ENCODE assay signal across 8 cellular contexts in genomic region chr10:128210215-128211063, GRCh38.
DNase-seq lines count a peak whose midpoint lies in the region; ATAC-seq and TF ChIP-seq lines count a peak whose summit lies in the region.

No MANE protein-coding gene starts in this region.

- H3K36me3 Mint-ChIP-seq in activated naive CD8-positive, alpha-beta T cell treated with anti-CD3 and anti-CD28 coated beads, Interleukin-2, amount 10 ng/mL, durations not matched to agents 7 days and 5 days, result no peaks in the 10 kb centered on the region

- H3K27me3 Mint-ChIP-seq in activated naive CD8-positive, alpha-beta T cell treated with anti-CD3 and anti-CD28 coated beads, Interleukin-2, amount 10 ng/mL, durations not matched to agents 7 days and 5 days, result peaks cover 7% of the 10 kb centered on the region

- peak; percentile 48 for TF ChIP-seq CTCF in SK-N-SH (IDR thresholded peaks at IDR 0.05)
- peak; percentile 85 for TF ChIP-seq CTCF in left ventricle myocardium inferior (IDR thresholded peaks at IDR 0.05; ENCODE audit: borderline replicate concordance)

- peak overlapping the region; percentile 15; the same call in 1 of the 2 replicates for H3K4me2 ChIP-seq in SK-N-SH

- peak overlapping the region; percentile 79 for H3K4me3 Mint-ChIP-seq in activated naive CD8-positive, alpha-beta T cell treated with anti-CD3 and anti-CD28 coated beads, Interleukin-2, amount 10 ng/mL, durations not matched to agents 7 days and 5 days

- no peaks in the 10 kb centered on the region for H3K79me2 ChIP-seq in SK-N-SH (ENCODE audit: insufficient read depth)

- intact Hi-C loops in left ventricle myocardium inferior (cut with micrococcal nuclease), result no loop called here
- intact Hi-C loops in aorta (cut with DNase I), result loop anchor here in 1 of 2 donors (10.0 kb wide), 1 partner anchor 1754 kb away; the partner anchor contains the start of gene EBF3

- H3K9ac ChIP-seq in SK-N-SH (no peak overlapping the region), rectal smooth muscle tissue (ENCODE audit: low read length) (no peak overlapping the region)

- peak overlapping the region in 1 of 2 experiments; percentile 47; a peak in 1 of 4 replicates for H3K27ac ChIP-seq in SK-N-SH (ENCODE audit: low read depth in 2 of 2, low read length in 1 of 2)
- peak overlapping the region; percentile 69 for H3K27ac ChIP-seq in left ventricle myocardium inferior (replicated peaks)
- H3K27ac ChIP-seq in rectal smooth muscle tissue (ENCODE audit: low read depth, low read length), result no peak overlapping the region
- H3K27ac ChIP-seq in aorta (ENCODE audit: low read depth in 1 of 2, low read length in 2 of 2), result no peak overlapping the region

- DNase-seq in EL, result peak; percentile 28
- DNase-seq in HEK293T (ENCODE audit: extremely low spot score), result peak; percentile 81
- DNase-seq in SK-N-SH, result peak; percentile 87
- peak; percentile 89 for DNase-seq in activated naive CD8-positive, alpha-beta T cell treated with anti-CD3 and anti-CD28 coated beads, Interleukin-2, amount 10 ng/mL, durations not matched to agents 7 days and 5 days
- peak; percentile 77 for DNase-seq in left ventricle myocardium inferior
- peak; percentile 71 to 89 for DNase-seq in aorta
- no peak for DNase-seq in HPDE6-E6E7 (ENCODE audit: extremely low spot score)

- POLR2A ChIA-PET in HEK293T (lab: Yijun Ruan, JAX), result no interaction called here
- POLR2A ChIA-PET in SK-N-SH (lab: Yijun Ruan, JAX), result no interaction called here
- POLR2A ChIA-PET in activated naive CD8-positive, alpha-beta T cell treated with anti-CD3 and anti-CD28 coated beads, Interleukin-2, amount 10 ng/mL, durations not matched to agents 7 days and 5 days (lab: Charles Lee), result interaction anchor here (2.0 kb wide), 1 partner anchor 32 kb away, joined by 12 read pairs; no protein-coding TSS in a partner anchor

- no peaks in the 10 kb centered on the region for H3K9me3 Mint-ChIP-seq in activated naive CD8-positive, alpha-beta T cell treated with anti-CD3 and anti-CD28 coated beads, Interleukin-2, amount 10 ng/mL, durations not matched to agents 7 days and 5 days

- H3K4me1 ChIP-seq in SK-N-SH (ENCODE audit: control insufficient read depth in 1 of 2, insufficient read depth in 2 of 2, low read depth in 1 of 2, low read length in 1 of 2) (peaks cover 0 to 14% of the 10 kb centered on the region in 2 experiments; a peak in 1 of 4 replicates), left ventricle myocardium inferior (peaks cover 14% of the 10 kb centered on the region), rectal smooth muscle tissue (ENCODE audit: control insufficient read depth, insufficient read depth, low read length) (no peaks in the 10 kb centered on the region), aorta (ENCODE audit: control insufficient read depth in 1 of 2, insufficient read depth in 2 of 2, low read length in 2 of 2) (no peaks in the 10 kb centered on the region)

- no peaks in the 10 kb centered on the region for H3K9me2 ChIP-seq in SK-N-SH

- H3K27me3 ChIP-seq in SK-N-SH (ENCODE audit: insufficient read depth) (no peaks in the 10 kb centered on the region), left ventricle myocardium inferior (ENCODE audit: low read depth) (peaks cover 30% of the 10 kb centered on the region), rectal smooth muscle tissue (ENCODE audit: control insufficient read depth, insufficient read depth, low read length) (no peaks in the 10 kb centered on the region), aorta (ENCODE audit: control insufficient read depth in 1 of 2, insufficient read depth in 2 of 2, low read length in 1 of 2) (no peaks in the 10 kb centered on the region)

- CTCF ChIA-PET in HEK293T (lab: Yijun Ruan, JAX) (no interaction called here), SK-N-SH (lab: Yijun Ruan, JAX) (interaction anchor here (0.6 to 4.4 kb wide), 17 partner anchors 11 to 139 kb away, joined by 3 to 64 read pairs (median 6); no protein-coding TSS in a partner anchor)

- H3K36me3 ChIP-seq in SK-N-SH (replicated peaks in 1 of 2; ENCODE audit: control insufficient read depth in 1 of 2, insufficient read depth in 2 of 2, low read length in 1 of 2), result no peaks in the 10 kb centered on the region
- no peaks in the 10 kb centered on the region for H3K36me3 ChIP-seq in left ventricle myocardium inferior
- no peaks in the 10 kb centered on the region for H3K36me3 ChIP-seq in rectal smooth muscle tissue (ENCODE audit: control insufficient read depth, insufficient read depth, low read length)
- H3K36me3 ChIP-seq in aorta (ENCODE audit: control insufficient read depth in 1 of 2, insufficient read depth in 2 of 2, low read length in 1 of 2), result no peaks in the 10 kb centered on the region

- peaks cover 13% of the 10 kb centered on the region for H3K4me1 Mint-ChIP-seq in activated naive CD8-positive, alpha-beta T cell treated with anti-CD3 and anti-CD28 coated beads, Interleukin-2, amount 10 ng/mL, durations not matched to agents 7 days and 5 days

- no peaks in the 10 kb centered on the region for H3K9me3 ChIP-seq in SK-N-SH
- no peaks in the 10 kb centered on the region for H3K9me3 ChIP-seq in left ventricle myocardium inferior (replicated peaks)
- H3K9me3 ChIP-seq in aorta (ENCODE audit: control insufficient read depth, low read length), result no peaks in the 10 kb centered on the region

- TF ChIP-seq RAD21 in SK-N-SH (IDR thresholded peaks at IDR 0.05; ENCODE audit: low read length), result 0 out of 2 replicates have a peak, but pooled peaks have one; percentile 10

- TF ChIP-seq EP300 in SK-N-SH (IDR thresholded peaks at IDR 0.05; ENCODE audit: borderline replicate concordance in 1 of 2, low read depth in 1 of 2, low read length in 1 of 2), result no peak

- 46% methylated on average over 30 of the region's 91 CpGs for WGBS in SK-N-SH (ENCODE audit: low lambda C conversion rate)
- WGBS in aorta, 2 donors, result 2% methylated on average over 64 to 91 of the region's 91 CpGs

- no peak overlapping the region for H2AFZ ChIP-seq in SK-N-SH (ENCODE audit: low read depth)

- H4K20me1 ChIP-seq in SK-N-SH (ENCODE audit: insufficient read depth), result no peaks in the 10 kb centered on the region

- H3K4me3 ChIP-seq in SK-N-SH (ENCODE audit: low read depth in 2 of 2, low read length in 1 of 2), result peak overlapping the region in 1 of 2 experiments; percentile 48; a peak in 3 of 4 replicates
- peak overlapping the region; percentile 80 for H3K4me3 ChIP-seq in left ventricle myocardium inferior
- H3K4me3 ChIP-seq in rectal smooth muscle tissue (ENCODE audit: low read length), result peak overlapping the region; percentile 64
- H3K4me3 ChIP-seq in aorta (ENCODE audit: low read length in 2 of 2), result peak overlapping the region; percentile 56 to 58

- peak overlapping the region; percentile 73 for H3K27ac Mint-ChIP-seq in activated naive CD8-positive, alpha-beta T cell treated with anti-CD3 and anti-CD28 coated beads, Interleukin-2, amount 10 ng/mL, durations not matched to agents 7 days and 5 days

- ATAC-seq in activated naive CD8-positive, alpha-beta T cell treated with anti-CD3 and anti-CD28 coated beads, Interleukin-2, amount 10 ng/mL, durations not matched to agents 7 days and 5 days (ENCODE audit: low read depth), result peak; percentile 68
- ATAC-seq in aorta (ENCODE audit: low FRiP score), result peak; percentile 83

- no peaks in the 10 kb centered on the region for H3F3A ChIP-seq in SK-N-SH (replicated peaks; ENCODE audit: insufficient read depth)

TF ChIP-seq in HEK293T, 16 proteins besides CTCF, POLR2A, EP300 and RAD21:
- TF ChIP-seq PKNOX1 (IDR thresholded peaks at IDR 0.05), result peak; percentile 81
- TF ChIP-seq LEF1 (IDR thresholded peaks at IDR 0.05; ENCODE audit: borderline replicate concordance), result no peak

TF ChIP-seq in SK-N-SH, 30 proteins besides CTCF, POLR2A, EP300 and RAD21:
- TF ChIP-seq USF2 (IDR thresholded peaks at IDR 0.05; ENCODE audit: borderline replicate concordance, low read depth, low read length) (no peak), MXI1 (IDR thresholded peaks at IDR 0.05; ENCODE audit: low read depth, low read length) (no peak), ELF1 (IDR thresholded peaks at IDR 0.05) (no peak), FOXJ3 (CRISPR knock-in tag; IDR thresholded peaks at IDR 0.05) (no peak), IRF3 (IDR thresholded peaks at IDR 0.05; ENCODE audit: low read depth, low read length) (no peak), SIN3A (IDR thresholded peaks at IDR 0.05; ENCODE audit: borderline replicate concordance, low read depth, low read length) (no peak), GABPA (IDR thresholded peaks at IDR 0.05; ENCODE audit: low read depth) (no peak), EZH2phosphoT487 (IDR thresholded peaks at IDR 0.05; ENCODE audit: borderline replicate concordance, low read depth) (no peak), TAF1 (IDR thresholded peaks at IDR 0.05; ENCODE audit: borderline replicate concordance, low read depth, low read length) (no peak), TEAD4 (IDR thresholded peaks at IDR 0.05; ENCODE audit: borderline replicate concordance, insufficient read depth) (no peak), FOSL2 (IDR thresholded peaks at IDR 0.05; ENCODE audit: borderline replicate concordance, low read depth) (no peak)
